ENCODE assay signal across 8 cellular contexts in genomic region chr3:99645277-99646106, GRCh38.
A peak's percentile ranks its signal among the peaks of the same experiment; 100 is the strongest.
DNase-seq lines count a peak whose midpoint lies in the region; ATAC-seq, FAIRE-seq and TF ChIP-seq lines count a peak whose summit lies in the region.

No MANE protein-coding gene starts in this region.

- no peaks in the 10 kb centered on the region for H3K9me3 ChIP-seq in effector memory CD4-positive, alpha-beta T cell (ENCODE audit: control insufficient read depth, low read length)

- DNase-seq in GM13976 (ENCODE audit: low spot score): no peak
- DNase-seq in RCC 7860 (ENCODE audit: low spot score): no peak
- DNase-seq in foreskin melanocyte: peak; percentile 61
- no peak for DNase-seq in NCI-H2029 (lab: John Stamatoyannopoulos, UW)
- DNase-seq in effector memory CD4-positive, alpha-beta T cell: no peak
- DNase-seq in activated CD4-positive, alpha-beta T cell treated with anti-CD3 and anti-CD28 coated beads, Interleukin-2, amount 50 U/mL, for 48 hours: no peak

- peak overlapping the region in 15 of 21 experiments; percentile 6 to 81 (median 39) for H3K27ac ChIP-seq in skin epidermis
- no peak overlapping the region for H3K27ac ChIP-seq in effector memory CD4-positive, alpha-beta T cell (ENCODE audit: insufficient read depth, low read length, poor library complexity, severe bottlenecking)

- in situ Hi-C loops in GM13976 (cut with MboI; ENCODE audit: low sequenced_read_pairs, unreplicated experiment): no loop called here

- FAIRE-seq in RCC 7860 (lab: Jason Lieb, UNC): peak; percentile 69

- no peak for ATAC-seq in GM21528 (IDR thresholded peaks at IDR 0.05; ENCODE audit: low FRiP score, unreplicated experiment)

- TF ChIP-seq CTCF in GM13976 (IDR thresholded peaks at IDR 0.05; ENCODE audit: borderline replicate concordance, control extremely low read depth, extremely low read depth, insufficient read depth, missing control alignments): peak; percentile 22

- H3K4me1 ChIP-seq in effector memory CD4-positive, alpha-beta T cell (ENCODE audit: control insufficient read depth, insufficient read depth, low read length, poor library complexity, severe bottlenecking): no peaks in the 10 kb centered on the region

- no peaks in the 10 kb centered on the region for H3K36me3 ChIP-seq in effector memory CD4-positive, alpha-beta T cell (ENCODE audit: control insufficient read depth, insufficient read depth, low read length)

- no peak overlapping the region for H3K4me3 ChIP-seq in skin epidermis
- no peak overlapping the region for H3K4me3 ChIP-seq in effector memory CD4-positive, alpha-beta T cell (ENCODE audit: insufficient read depth, low read depth, low read length, poor library complexity, severe bottlenecking)

- H3K27me3 ChIP-seq in effector memory CD4-positive, alpha-beta T cell (replicated peaks; ENCODE audit: control insufficient read depth, insufficient read depth, low read length, poor library complexity, severe bottlenecking): no peaks in the 10 kb centered on the region
